Comparison of ENCODE assay signal across 11 cellular contexts in the genomic region with DNA sequence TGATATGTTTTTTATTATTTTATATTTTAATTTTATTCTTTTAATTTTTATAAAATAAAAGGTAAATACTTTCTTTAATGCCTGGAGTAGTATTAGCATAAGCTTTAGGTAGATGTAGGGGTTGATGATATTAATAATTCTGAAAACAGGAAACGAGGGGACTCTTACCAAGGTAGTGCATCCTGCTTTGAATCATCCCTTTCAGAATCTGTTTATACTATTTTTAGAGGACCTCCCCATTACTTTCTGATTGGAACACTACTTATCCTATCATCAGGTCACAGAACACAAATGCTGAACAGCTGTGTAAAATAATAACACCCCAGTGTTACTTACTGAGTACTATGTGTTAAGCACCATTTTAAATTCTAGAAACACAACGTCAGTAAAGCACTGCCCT. TPM values are rescaled to one million over a fixed set of nuclear protein-coding genes. Genes with fewer than 3 reads are reported as not detected.
DNase-seq lines count a peak whose midpoint lies in the region; ATAC-seq, FAIRE-seq and TF ChIP-seq lines count a peak whose summit lies in the region.
"Had no signal": no experiment of that assay in that cellular context is flagged by ENCODE, and none has a peak within 500 bp of the region (broad histone marks: within the 10 kb centered on the region; RNA-seq: fewer than 3 reads in every experiment).

No MANE protein-coding gene starts in this region.

- POLR2A ChIA-PET in GM10248 (lab: Yijun Ruan, JAX): no interaction called here

- CTCF ChIA-PET in GM10248 (lab: Yijun Ruan, JAX): interaction anchor here (1.2 to 2.8 kb wide), 6 partner anchors 10 to 1094 kb away, joined by 3 to 11 read pairs (median 6); no protein-coding TSS in a partner anchor

- TF ChIP-seq CTCF in GM10248 (IDR thresholded peaks at IDR 0.05; ENCODE audit: control extremely low read depth, extremely low read depth, low read depth, missing control alignments): no peak
- no peak for TF ChIP-seq CTCF in D721Med (IDR thresholded peaks at IDR 0.05; ENCODE audit: insufficient read depth, missing control alignments)

- no peak for FAIRE-seq in D721Med (lab: Jason Lieb, UNC)

- ATAC-seq in GM19025 (IDR thresholded peaks at IDR 0.05; ENCODE audit: low read depth, unreplicated experiment) (peak; percentile 61), HG02610 (IDR thresholded peaks at IDR 0.05; ENCODE audit: unreplicated experiment) (peak; percentile 86), HG03432 (IDR thresholded peaks at IDR 0.05; ENCODE audit: unreplicated experiment) (peak; percentile 74)

- DNase-seq in GM10248 (ENCODE audit: extremely low spot score): peak; percentile 19
- DNase-seq in NCI-H2227 (lab: John Stamatoyannopoulos, UW; ENCODE audit: unreplicated experiment): no peak
- no peak for DNase-seq in SHP77 treated with DMSO at 0.1 percent for 48 hours (lab: John Stamatoyannopoulos, UW)
- no peak for DNase-seq in SK-N-DZ (ENCODE audit: low spot score)
- no peak for DNase-seq in D721Med (ENCODE audit: insufficient read length, low spot score)
- DNase-seq: HCEC 1CT, midbrain, retina had no signal

RNA-seq across cellular contexts. Expression of gene COG6, which starts 27.3 kb away (rescaled TPM):
- 14.3 and 14.7 TPM in 2 replicates for polyA plus RNA-seq in SK-N-DZ (2014; cell fraction: cytosol; rRNA removed)
- polyA plus RNA-seq in SK-N-DZ (2014; cell fraction: nucleus; rRNA removed): 14.6 and 21.2 TPM in 2 replicates
